1 cellular context compared by ENCODE assay signal in the genomic region with DNA sequence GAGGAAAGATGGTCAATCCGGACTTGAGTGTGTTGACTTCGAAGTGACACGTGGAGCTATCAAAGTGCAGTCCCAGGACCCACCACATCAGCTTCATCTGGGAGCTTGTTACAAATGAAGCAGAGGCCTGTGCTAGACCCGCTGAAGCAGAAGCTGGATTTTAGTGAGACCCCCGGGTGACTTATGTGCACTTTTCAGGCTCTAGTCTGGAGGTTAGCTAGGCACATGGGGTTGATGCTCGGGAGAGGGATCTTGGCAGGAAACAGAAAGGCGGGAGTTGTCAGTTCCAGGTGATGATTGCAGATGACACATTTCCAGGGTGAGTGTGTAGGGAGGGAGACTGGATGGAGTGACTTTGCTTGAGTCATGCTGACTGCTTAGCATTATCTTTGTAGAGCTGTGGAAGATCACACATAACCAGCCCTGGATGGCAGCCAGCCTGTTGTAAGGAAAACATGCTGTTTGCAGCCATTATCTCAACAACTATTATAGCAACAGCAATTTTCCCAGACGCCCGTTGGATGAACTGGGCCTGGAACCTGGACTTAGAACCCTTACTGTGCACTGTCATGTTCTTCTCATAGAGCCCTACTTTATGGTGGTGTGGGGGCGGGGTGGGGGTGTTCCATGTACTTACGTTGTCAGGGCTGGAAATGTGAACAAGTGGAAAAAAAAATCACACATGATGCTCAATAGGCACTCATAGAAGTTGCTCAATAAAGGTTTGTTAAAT.
TF ChIP-seq lines count a peak whose summit lies in the region.

No MANE protein-coding gene starts in this region.

TF ChIP-seq in HEK293, 187 proteins besides CTCF, POLR2A, EP300 and RAD21 (continued from another document):
- TF ChIP-seq, protein P1, sequence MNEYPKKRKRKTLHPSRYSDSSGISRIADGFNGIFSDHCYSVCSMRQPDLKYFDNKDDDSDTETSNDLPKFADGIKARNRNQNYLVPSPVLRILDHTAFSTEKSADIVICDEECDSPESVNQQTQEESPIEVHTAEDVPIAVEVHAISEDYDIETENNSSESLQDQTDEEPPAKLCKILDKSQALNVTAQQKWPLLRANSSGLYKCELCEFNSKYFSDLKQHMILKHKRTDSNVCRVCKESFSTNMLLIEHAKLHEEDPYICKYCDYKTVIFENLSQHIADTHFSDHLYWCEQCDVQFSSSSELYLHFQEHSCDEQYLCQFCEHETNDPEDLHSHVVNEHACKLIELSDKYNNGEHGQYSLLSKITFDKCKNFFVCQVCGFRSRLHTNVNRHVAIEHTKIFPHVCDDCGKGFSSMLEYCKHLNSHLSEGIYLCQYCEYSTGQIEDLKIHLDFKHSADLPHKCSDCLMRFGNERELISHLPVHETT (tag by site-specific recombination; IDR thresholded peaks at IDR 0.05), result no peak
- TF ChIP-seq ZSCAN30 (tag by site-specific recombination; IDR thresholded peaks at IDR 0.05), result no peak
- TF ChIP-seq GLIS2 (tag by site-specific recombination; IDR thresholded peaks at IDR 0.05), result no peak
- TF ChIP-seq ZNF585B (tag by site-specific recombination; IDR thresholded peaks at IDR 0.05), result no peak
- no peak for TF ChIP-seq BCL11A (tag by site-specific recombination; IDR thresholded peaks at IDR 0.05; ENCODE audit: low read depth)
- TF ChIP-seq, protein P2, sequence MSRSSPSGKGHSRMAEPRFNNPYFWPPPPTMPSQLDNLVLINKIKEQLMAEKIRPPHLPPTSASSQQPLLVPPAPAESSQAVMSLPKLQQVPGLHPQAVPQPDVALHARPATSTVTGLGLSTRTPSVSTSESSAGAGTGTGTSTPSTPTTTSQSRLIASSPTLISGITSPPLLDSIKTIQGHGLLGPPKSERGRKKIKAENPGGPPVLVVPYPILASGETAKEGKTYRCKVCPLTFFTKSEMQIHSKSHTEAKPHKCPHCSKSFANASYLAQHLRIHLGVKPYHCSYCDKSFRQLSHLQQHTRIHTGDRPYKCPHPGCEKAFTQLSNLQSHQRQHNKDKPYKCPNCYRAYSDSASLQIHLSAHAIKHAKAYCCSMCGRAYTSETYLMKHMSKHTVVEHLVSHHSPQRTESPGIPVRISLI (tag by site-specific recombination; IDR thresholded peaks at IDR 0.05), result no peak; the same call in 1 of the 2 replicates
- TF ChIP-seq, protein P3, sequence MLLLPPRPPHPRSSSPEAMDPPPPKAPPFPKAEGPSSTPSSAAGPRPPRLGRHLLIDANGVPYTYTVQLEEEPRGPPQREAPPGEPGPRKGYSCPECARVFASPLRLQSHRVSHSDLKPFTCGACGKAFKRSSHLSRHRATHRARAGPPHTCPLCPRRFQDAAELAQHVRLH (tag by site-specific recombination; IDR thresholded peaks at IDR 0.05), result no peak
- TF ChIP-seq ZNF239 (tag by site-specific recombination; IDR thresholded peaks at IDR 0.05), result no peak
- no peak for TF ChIP-seq ZNF707 (tag by site-specific recombination; IDR thresholded peaks at IDR 0.05)
- no peak for TF ChIP-seq ZNF510 (tag by site-specific recombination; IDR thresholded peaks at IDR 0.05; ENCODE audit: insufficient replicate concordance)
- TF ChIP-seq SP2 (tag by site-specific recombination; IDR thresholded peaks at IDR 0.05), result no peak
- TF ChIP-seq PRDM1 (tag by site-specific recombination; IDR thresholded peaks at IDR 0.05), result no peak
